In genomic region chr2:223247136-223247535, GRCh38 we compare ENCODE assay signal across 10 cellular contexts.
A peak's percentile ranks its signal among the peaks of the same experiment; 100 is the strongest.
DNase-seq lines count a peak whose midpoint lies in the region; ATAC-seq, FAIRE-seq and TF ChIP-seq lines count a peak whose summit lies in the region.
"Had no signal": no experiment of that assay in that cellular context is flagged by ENCODE, and none has a peak within 500 bp of the region (broad histone marks: within the 10 kb centered on the region; RNA-seq: fewer than 3 reads in every experiment).

No MANE protein-coding gene starts in this region.

- no peak for FAIRE-seq in K562 (lab: Jason Lieb, UNC)
- no peak for FAIRE-seq in GM12891 (lab: Jason Lieb, UNC)

- TF ChIP-seq CTCF in K562 (IDR thresholded peaks at IDR 0.05 in 2 of 3, conservative IDR thresholded peaks at IDR 0.05 in 1 of 3; ENCODE audit: insufficient read depth in 2 of 3, low read depth in 1 of 3, low read length in 3 of 3) (peak; percentile 5 to 42 (median 28); a peak in 3 of 6 replicates), osteoblast (IDR thresholded peaks at IDR 0.05; ENCODE audit: extremely low read depth, low read depth, low read length) (peak; percentile 61)

- 0% methylated on average over 3 of the region's 3 CpGs for WGBS in K562 (ENCODE audit: insufficient coverage, low coverage, missing lambda C conversion rate)

- no peak overlapping the region for H2AFZ ChIP-seq in K562 (ENCODE audit: low read depth, low read length)
- H2AFZ ChIP-seq in osteoblast (ENCODE audit: low read length), result no peak overlapping the region

- H4K20me1 ChIP-seq in K562 (replicated peaks; ENCODE audit: control insufficient read depth, insufficient read depth, low read length) (no peaks in the 10 kb centered on the region), osteoblast (ENCODE audit: insufficient read depth, low read length) (no peaks in the 10 kb centered on the region)

- H3K9ac ChIP-seq in K562 (ENCODE audit: insufficient read depth in 1 of 2, low read depth in 2 of 2, low read length in 2 of 2), result no peak overlapping the region

- H3K27me3 ChIP-seq in K562 (ENCODE audit: control insufficient read depth in 2 of 2, insufficient read depth in 2 of 2, low read length in 2 of 2) (no peaks in the 10 kb centered on the region), osteoblast (ENCODE audit: insufficient read depth, low read length) (no peaks in the 10 kb centered on the region)

- H3K4me2 ChIP-seq in K562 (ENCODE audit: insufficient read depth, low read length) (no peak overlapping the region), osteoblast (ENCODE audit: insufficient read depth, low read length) (no peak overlapping the region)

- BruUV-seq in K562 (replicated peaks; lab: Mats Ljungman, UMichigan), result no TSS peak

- no peak for TF ChIP-seq EP300 in K562 (IDR thresholded peaks at IDR 0.05; ENCODE audit: low read length)

- intact Hi-C loops in K562 (cut with micrococcal nuclease), result no loop called here

- in situ Hi-C loops in K562 (cut with MboI), result no loop called here

- H3K36me3 ChIP-seq in K562 (ENCODE audit: control insufficient read depth, insufficient read depth, low read length), result no peaks in the 10 kb centered on the region
- H3K36me3 ChIP-seq in osteoblast (ENCODE audit: insufficient read depth, low read length), result no peaks in the 10 kb centered on the region

- DNase-seq in NCI-H1417 (lab: John Stamatoyannopoulos, UW), result peak; percentile 13 to 64 (median 26)
- no peak for DNase-seq in NCI-H1417 treated with DMSO at 0.1 percent for 48 hours (lab: John Stamatoyannopoulos, UW)
- DNase-seq in NCI-H1105 treated with DMSO at 0.1 percent for 48 hours (lab: John Stamatoyannopoulos, UW), result peak; percentile 30
- DNase-seq in K562 (ENCODE audit: extremely low read depth in 1 of 4, low spot score in 3 of 4), result peak; percentile 9 to 15 (median 10)
- peak; percentile 15 for DNase-seq in osteoblast (ENCODE audit: insufficient read length, low spot score, missing footprints)
- no peak for DNase-seq in medulla oblongata (ENCODE audit: extremely low spot score)
- DNase-seq in NCI-H2107 treated with DMSO at 0.1 percent for 48 hours (lab: John Stamatoyannopoulos, UW; ENCODE audit: unreplicated experiment), result no peak
- no peak for DNase-seq in GM12891 (ENCODE audit: insufficient read length, low spot score)
- DNase-seq: CD4-positive, CD25-positive, alpha-beta regulatory T cell; retina had no signal

- H3K79me2 ChIP-seq in K562 (ENCODE audit: control insufficient read depth, insufficient read depth, low read length), result no peaks in the 10 kb centered on the region
- H3K79me2 ChIP-seq in osteoblast (ENCODE audit: insufficient read depth, low read length), result no peaks in the 10 kb centered on the region

- CTCF ChIA-PET in K562 (lab: Yijun Ruan, JAX; ENCODE audit: low intra/inter-chr PET ratio), result interaction anchor here (0.8 kb wide), 1 partner anchor 551 kb away, joined by 4 read pairs; no protein-coding TSS in a partner anchor

- H3K4me3 ChIP-seq in K562, result no peak overlapping the region
- H3K4me3 ChIP-seq in osteoblast (ENCODE audit: insufficient read depth, low read length), result no peak overlapping the region

- H3K9me1 ChIP-seq in K562 (ENCODE audit: control insufficient read depth, insufficient read depth, low read length), result no peaks in the 10 kb centered on the region

- H3K27ac ChIP-seq in K562 (ENCODE audit: extremely low read depth, low read depth, low read length) (no peak overlapping the region), osteoblast (ENCODE audit: low read depth, low read length) (no peak overlapping the region)

- peak; percentile 60; the same call in 1 of the 3 replicates for ATAC-seq in K562

- peak; percentile 31 to 34; a peak in 2 of 4 replicates for TF ChIP-seq RAD21 in K562 (CRISPR knock-in tag; conservative IDR thresholded peaks at IDR 0.05 in 1 of 2, IDR thresholded peaks at IDR 0.05 in 1 of 2)

- no peaks in the 10 kb centered on the region for H3K9me3 ChIP-seq in K562 (replicated peaks; ENCODE audit: control insufficient read depth, insufficient read depth, low read depth, low read length)
- H3K9me3 ChIP-seq in osteoblast (ENCODE audit: low read depth, low read length), result no peaks in the 10 kb centered on the region

- POLR2A ChIA-PET in K562 (lab: Yijun Ruan, JAX), result no interaction called here

- no peak for TF ChIP-seq POLR2A in K562 (conservative IDR thresholded peaks at IDR 0.05)
- no peak for TF ChIP-seq POLR2A in GM12891 (IDR thresholded peaks at IDR 0.05; ENCODE audit: low read depth, low read length)

- H3K4me1 ChIP-seq in K562 (replicated peaks in 1 of 2; ENCODE audit: control insufficient read depth in 2 of 2, insufficient read depth in 2 of 2, low read length in 2 of 2), result no peaks in the 10 kb centered on the region
- H3K4me1 ChIP-seq in osteoblast (ENCODE audit: insufficient read depth, low read length), result no peaks in the 10 kb centered on the region

TF ChIP-seq in K562, 482 proteins besides CTCF, POLR2A, EP300 and RAD21 (continues in another document):
- no peak for TF ChIP-seq STAT5A (IDR thresholded peaks at IDR 0.05; ENCODE audit: borderline replicate concordance, low read length)
- TF ChIP-seq ZNF592 (IDR thresholded peaks at IDR 0.05), result no peak
- no peak for TF ChIP-seq POLR2G (IDR thresholded peaks at IDR 0.05; ENCODE audit: low read depth, low read length)
- no peak for TF ChIP-seq CCAR2 (IDR thresholded peaks at IDR 0.05; ENCODE audit: low read depth, low read length)
- TF ChIP-seq GTF2F1 (IDR thresholded peaks at IDR 0.05; ENCODE audit: low read depth, low read length), result no peak
- TF ChIP-seq CBFA2T3 (IDR thresholded peaks at IDR 0.05), result no peak
- TF ChIP-seq MEF2A (IDR thresholded peaks at IDR 0.05; ENCODE audit: control insufficient read depth, low read depth, low read length), result no peak

TF ChIP-seq in GM12891, 5 proteins besides CTCF, POLR2A, EP300 and RAD21:
- no peak for TF ChIP-seq POLR2AphosphoS5 (IDR thresholded peaks at IDR 0.05; ENCODE audit: low read depth, low read length)
- no peak for TF ChIP-seq SPI1 (IDR thresholded peaks at IDR 0.05; ENCODE audit: low read depth, low read length)

Comparison
In these comparisons a context has a peak if more than half of its experiments do, and no peak if none do; other contexts are left out.
1. DNase-seq: peak in NCI-H1417 (3 of 3), NCI-H1105 treated with DMSO at 0.1 percent for 48 hours (single experiment), K562 (4 of 4) and osteoblast (single experiment); none in NCI-H1417 treated with DMSO at 0.1 percent for 48 hours (single experiment), medulla oblongata (single experiment), NCI-H2107 treated with DMSO at 0.1 percent for 48 hours (single experiment) and GM12891 (single experiment).